ENCODE assay signal across 20 cellular contexts in the genomic region with DNA sequence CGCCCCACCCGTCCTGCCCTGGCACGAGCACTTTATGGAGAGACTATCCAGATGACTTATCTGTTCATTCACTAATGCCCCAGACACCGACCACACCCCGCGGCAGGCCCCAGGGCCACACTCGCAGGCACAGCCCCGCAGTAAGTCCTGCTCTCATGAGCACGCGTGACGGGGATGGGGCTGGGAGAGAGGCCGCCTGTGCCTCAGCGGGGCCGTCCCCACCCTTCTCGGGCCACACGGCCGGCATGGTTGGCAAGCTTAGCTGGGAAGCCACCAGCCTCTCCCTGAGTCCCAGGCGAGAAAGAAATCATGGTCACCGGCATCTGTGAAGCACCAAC.
"Had no signal": no experiment of that assay in that cellular context is flagged by ENCODE, and none has a peak within 500 bp of the region (broad histone marks: within the 10 kb centered on the region; RNA-seq: fewer than 3 reads in every experiment).

No MANE protein-coding gene starts in this region.

- ATAC-seq: effector memory CD8-positive, alpha-beta T cell; esophagus mucosa; gastrocnemius medialis; heart right ventricle; left cardiac atrium; left lung; left ventricle myocardium superior; lower lobe of right lung; mucosa of descending colon had no signal

- H3K9me3 ChIP-seq: colonic mucosa, esophagus squamous epithelium, gastrocnemius medialis, heart right ventricle, left lung, lower lobe of right lung, mucosa of descending colon had no signal

- H3K27me3 ChIP-seq: colonic mucosa had no signal

- DNase-seq: colonic mucosa; cortex of kidney; effector CD8-positive, alpha-beta T cell; effector memory CD8-positive, alpha-beta T cell; endodermal cell; erythroblast; esophagus squamous epithelium; foreskin fibroblast; foreskin melanocyte; gastrocnemius medialis; heart right ventricle; hippocampal formation; left cardiac atrium; left ventricle myocardium superior; lower lobe of right lung; mesenchymal stem cell; mucosa of descending colon had no signal

- H3K4me1 ChIP-seq: colonic mucosa, esophagus squamous epithelium, gastrocnemius medialis, heart right ventricle, left lung, lower lobe of right lung had no signal

- H3K4me3 ChIP-seq: colonic mucosa, esophagus squamous epithelium, gastrocnemius medialis, heart right ventricle, left lung, lower lobe of right lung, mucosa of descending colon had no signal

- H3K36me3 ChIP-seq: colonic mucosa, esophagus squamous epithelium, gastrocnemius medialis, heart right ventricle, left lung, lower lobe of right lung had no signal

- H3K27ac ChIP-seq: colonic mucosa, epithelial cell of prostate, esophagus squamous epithelium, gastrocnemius medialis, heart right ventricle, left lung, lower lobe of right lung had no signal
